In the genomic region with DNA sequence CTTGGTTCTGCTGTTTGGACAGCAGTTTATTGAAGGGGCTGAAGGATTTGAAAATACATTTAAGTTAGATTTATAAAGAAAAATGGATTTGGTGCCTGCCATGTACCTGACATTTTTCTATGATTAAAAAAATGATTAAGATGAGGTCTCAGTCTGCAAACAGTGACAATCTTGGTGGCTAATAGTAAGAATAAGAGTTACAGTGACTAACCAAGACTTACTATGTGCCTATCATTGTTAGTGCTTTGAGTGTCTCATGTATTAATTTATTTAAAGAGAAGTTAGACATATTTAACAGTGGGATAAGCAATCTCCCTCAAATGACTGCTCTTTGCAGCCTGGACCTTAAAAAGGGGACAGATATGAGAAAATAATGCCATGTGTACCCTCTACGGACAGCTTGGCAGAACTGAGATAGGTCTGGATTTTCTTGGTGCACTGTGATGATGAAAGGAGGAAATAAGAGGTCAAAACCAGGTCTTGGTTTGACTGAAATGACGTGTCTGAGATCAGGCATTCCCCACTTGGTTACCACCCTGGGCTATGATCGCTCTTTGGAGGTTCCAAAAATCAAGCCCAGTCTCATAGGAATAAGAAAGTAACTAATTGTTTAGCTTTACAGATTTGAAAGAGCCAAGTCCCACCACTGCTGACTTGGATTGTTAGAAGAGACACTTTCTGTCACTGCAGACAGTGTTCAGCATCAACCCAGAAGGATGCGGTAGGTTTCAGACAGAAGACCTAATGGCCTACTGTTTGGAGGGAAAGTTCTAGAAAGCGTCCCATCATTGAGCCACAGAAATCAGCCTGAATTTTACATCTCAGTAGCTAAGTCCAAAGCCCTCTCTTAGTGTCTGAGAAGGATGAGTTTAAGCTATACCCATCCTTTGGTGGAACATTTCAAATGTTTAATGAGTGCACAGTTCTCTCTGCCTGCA, we compare ENCODE assay signal across 9 cellular contexts. TPM values are rescaled to one million over a fixed set of nuclear protein-coding genes. Genes with fewer than 3 reads are reported as not detected.
A peak's percentile ranks its signal among the peaks of the same experiment; 100 is the strongest.
DNase-seq lines count a peak whose midpoint lies in the region; ATAC-seq and TF ChIP-seq lines count a peak whose summit lies in the region.
"Had no signal": no experiment of that assay in that cellular context is flagged by ENCODE, and none has a peak within 500 bp of the region (broad histone marks: within the 10 kb centered on the region; RNA-seq: fewer than 3 reads in every experiment).

No MANE protein-coding gene starts in this region.

- H3K4me1 ChIP-seq in DND-41 (ENCODE audit: insufficient read depth, low read length): peaks cover 30% of the 10 kb centered on the region

- H3K9ac ChIP-seq in DND-41 (ENCODE audit: low read depth, low read length): no peak overlapping the region

- no peak overlapping the region for H2AFZ ChIP-seq in DND-41 (ENCODE audit: low read depth, low read length)

- peaks cover 15% of the 10 kb centered on the region; the same call in 1 of the 2 replicates for H4K20me1 ChIP-seq in DND-41 (ENCODE audit: insufficient read depth, low read length)

- H3K36me3 ChIP-seq in DND-41 (ENCODE audit: insufficient read depth, low read length): peaks cover 6% of the 10 kb centered on the region; the same call in 1 of the 2 replicates

- TF ChIP-seq CTCF in DND-41 (IDR thresholded peaks at IDR 0.05; ENCODE audit: borderline replicate concordance, extremely low read depth, low read length, poor library complexity, severe bottlenecking) (no peak), choroid plexus epithelial cell (conservative IDR thresholded peaks at IDR 0.05; ENCODE audit: low read depth, low read length) (no peak)

- DNase-seq in DND-41 (no peak), choroid plexus epithelial cell (ENCODE audit: low read depth) (peak; percentile 22), mucosa of gallbladder (ENCODE audit: low spot score) (no peak), HCEC 1CT (no peak), NCI-H2029 treated with DMSO at 0.1 percent for 48 hours (lab: John Stamatoyannopoulos, UW) (no peak), DMS53 (lab: John Stamatoyannopoulos, UW) (no peak)

- H3K4me2 ChIP-seq in DND-41 (ENCODE audit: insufficient read depth, low read length): peak overlapping the region; percentile 99; the same call in 1 of the 2 replicates

- ATAC-seq in DND-41 (ENCODE audit: insufficient read depth, low read depth) (no peak), GM19468 (IDR thresholded peaks at IDR 0.05; ENCODE audit: extremely low read depth, unreplicated experiment) (peak; percentile 34), HG03460 (IDR thresholded peaks at IDR 0.05; ENCODE audit: unreplicated experiment) (peak; percentile 60)

- H3K27me3 ChIP-seq in DND-41 (ENCODE audit: insufficient read depth, low read length, poor library complexity): no peaks in the 10 kb centered on the region

- H3K79me2 ChIP-seq in DND-41 (ENCODE audit: insufficient read depth, low read length): peaks cover 69% of the 10 kb centered on the region

- H3K27ac ChIP-seq in DND-41 (ENCODE audit: low read length): no peak overlapping the region

- H3K9me3 ChIP-seq in DND-41 (ENCODE audit: insufficient read depth, low read length, severe bottlenecking): peaks cover 9% of the 10 kb centered on the region

- H3K4me3 ChIP-seq in DND-41 (ENCODE audit: low read depth in 1 of 2, low read length in 2 of 2): peak overlapping the region in 1 of 2 experiments; percentile 85; a peak in 1 of 4 replicates
- H3K4me3 ChIP-seq in choroid plexus epithelial cell (ENCODE audit: low read depth, low read length): no peak overlapping the region

RNA-seq across cellular contexts. Expression of a gene that starts 2.1 kb away (rescaled TPM):
- total RNA-seq in mucosa of gallbladder: 26.2 TPM

RNA-seq across cellular contexts. Expression of a gene that starts 18.0 kb away (rescaled TPM):
- not detected for total RNA-seq in mucosa of gallbladder
- total RNA-seq: dermis microvascular lymphatic vessel endothelial cell had no signal
